8 cellular contexts compared by ENCODE assay signal in the genomic region with DNA sequence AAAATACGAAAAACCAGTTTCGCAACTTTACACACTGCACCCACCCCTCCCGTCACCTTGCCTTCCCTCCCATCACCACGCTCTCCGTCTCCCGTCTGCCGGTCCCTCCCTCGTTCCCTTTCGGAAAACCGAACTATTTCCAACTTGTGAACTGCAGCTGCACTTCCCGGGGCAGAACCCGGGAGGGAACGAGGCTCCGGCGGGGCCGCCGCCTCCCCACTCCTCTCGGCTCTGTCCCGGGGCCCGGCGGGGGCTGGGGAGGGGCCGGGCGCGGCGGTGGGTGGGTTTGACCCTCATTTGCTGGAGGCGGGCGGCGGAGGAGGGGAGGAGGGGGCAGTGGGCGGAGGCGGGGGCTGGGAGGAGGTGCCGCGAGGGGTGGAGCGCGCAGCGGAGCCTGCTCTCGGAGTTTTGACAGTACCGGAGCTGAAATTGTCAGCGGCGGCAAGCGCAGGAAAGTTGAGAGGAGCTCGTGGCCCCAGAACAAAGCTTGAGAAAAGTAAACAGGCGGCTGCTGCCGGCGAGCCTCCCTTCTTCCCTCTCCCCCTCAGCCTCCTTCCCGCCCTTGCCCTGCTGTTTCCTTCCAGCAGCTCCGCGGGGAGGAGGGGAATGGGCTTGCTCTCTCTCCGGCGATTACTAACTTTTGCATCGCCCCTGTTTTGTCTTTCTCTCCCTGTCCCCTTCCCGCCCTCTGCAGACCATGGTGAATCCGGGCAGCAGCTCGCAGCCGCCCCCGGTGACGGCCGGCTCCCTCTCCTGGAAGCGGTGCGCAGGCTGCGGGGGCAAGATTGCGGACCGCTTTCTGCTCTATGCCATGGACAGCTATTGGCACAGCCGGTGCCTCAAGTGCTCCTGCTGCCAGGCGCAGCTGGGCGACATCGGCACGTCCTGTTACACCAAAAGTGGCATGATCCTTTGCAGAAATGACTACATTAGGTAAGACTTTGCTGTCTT. TPM values are rescaled to one million over a fixed set of nuclear protein-coding genes. Genes with fewer than 3 reads are reported as not detected.
DNase-seq lines count a peak whose midpoint lies in the region; ATAC-seq and TF ChIP-seq lines count a peak whose summit lies in the region.

No MANE protein-coding gene starts in this region.

- WGBS in gastroesophageal sphincter (ENCODE audit: low coverage in 1 of 2), 2 donors, result 0 to 1% methylated on average over 16 to 24 of the region's 67 CpGs
- 1% methylated on average over 67 of the region's 67 CpGs for WGBS in thymus

- H3K4me1 Mint-ChIP-seq in neural crest cell, result peaks cover 63% of the 10 kb centered on the region

- H3K36me3 ChIP-seq in gastroesophageal sphincter (no peaks in the 10 kb centered on the region), thymus (ENCODE audit: control insufficient read depth, insufficient read depth) (no peaks in the 10 kb centered on the region)

- TF ChIP-seq CTCF in HL-60 (IDR thresholded peaks at IDR 0.05; ENCODE audit: insufficient read depth, low read length) (no peak), gastroesophageal sphincter (IDR thresholded peaks at IDR 0.05) (peak in 2 of 4 experiments; percentile 20 to 21), neural crest cell (conservative IDR thresholded peaks at IDR 0.05) (peak; percentile 41)

- peaks cover 9% of the 10 kb centered on the region for H3K36me3 Mint-ChIP-seq in neural crest cell (ENCODE audit: low read depth)

- H3K27me3 Mint-ChIP-seq in neural crest cell (ENCODE audit: low read depth), result no peaks in the 10 kb centered on the region

- H3K4me1 ChIP-seq in gastroesophageal sphincter, result peaks cover 0 to 55% (median 25%) of the 10 kb centered on the region in 3 donors
- peaks cover 15% of the 10 kb centered on the region for H3K4me1 ChIP-seq in thymus (ENCODE audit: control insufficient read depth, insufficient read depth, low read length)

- no peak for TF ChIP-seq EP300 in gastroesophageal sphincter (IDR thresholded peaks at IDR 0.05)

- peak overlapping the region; percentile 14; the same call in 1 of the 2 replicates for H3K27ac ChIP-seq in HL-60 (replicated peaks)
- peak overlapping the region; percentile 95 to 100 (median 98) for H3K27ac ChIP-seq in gastroesophageal sphincter
- peak overlapping the region; percentile 71 for H3K27ac ChIP-seq in thymus (ENCODE audit: low read depth)

- no peaks in the 10 kb centered on the region for H3K9me3 ChIP-seq in gastroesophageal sphincter
- peaks cover 1% of the 10 kb centered on the region for H3K9me3 ChIP-seq in thymus (ENCODE audit: control insufficient read depth)

- peak overlapping the region; percentile 97 for H3K4me3 Mint-ChIP-seq in neural crest cell

- H3K9me3 Mint-ChIP-seq in neural crest cell, result no peaks in the 10 kb centered on the region

- DNase-seq in NCI-H524 (lab: John Stamatoyannopoulos, UW) (peak; percentile 26 to 59), NCI-H524 treated with DMSO at 0.1 percent for 48 hours (lab: John Stamatoyannopoulos, UW) (no peak), HL-60 (ENCODE audit: low read depth in 1 of 2, low spot score in 1 of 2) (peak; percentile 53 to 69), RPMI8226 (peak; percentile 69), neural crest cell (ENCODE audit: low read depth, low spot score) (peak; percentile 74)
- DNase-seq in activated naive CD4-positive, alpha-beta T cell (lab: John Stamatoyannopoulos, UW), result peak in 3 of 4 experiments; percentile 20 to 40 (median 21)

- peak overlapping the region; percentile 98 for H3K27ac Mint-ChIP-seq in neural crest cell (ENCODE audit: unreplicated experiment)

- ATAC-seq in gastroesophageal sphincter, result peak; percentile 29

- H3K4me3 ChIP-seq in HL-60 (replicated peaks; ENCODE audit: insufficient read depth, low read length), result peak overlapping the region; percentile 77
- peak overlapping the region; percentile 86 to 95 for H3K4me3 ChIP-seq in gastroesophageal sphincter
- H3K4me3 ChIP-seq in thymus (ENCODE audit: low read length), result peak overlapping the region; percentile 84

- no peaks in the 10 kb centered on the region for H3K27me3 ChIP-seq in HL-60 (ENCODE audit: insufficient read depth, poor library complexity, severe bottlenecking)
- no peaks in the 10 kb centered on the region for H3K27me3 ChIP-seq in gastroesophageal sphincter
- peaks cover 7% of the 10 kb centered on the region for H3K27me3 ChIP-seq in thymus (ENCODE audit: control insufficient read depth, insufficient read depth)

- peak; percentile 35 for TF ChIP-seq POLR2A in gastroesophageal sphincter (IDR thresholded peaks at IDR 0.05)

RNA-seq across cellular contexts. Expression of a gene that starts 2.9 kb away (rescaled TPM):
- 100 to 1,000 TPM in 1 of 4 donors, 10 to 100 TPM in 3; 44.7 to 166 (median 66.3) TPM for total RNA-seq in gastroesophageal sphincter
- 91.4 and 98.1 TPM in 2 replicates for total RNA-seq in neural crest cell
- 57.0 TPM for polyA plus RNA-seq in thymus

Comparison
In these comparisons a context has a peak if more than half of its experiments do, and no peak if none do; other contexts are left out.
1. H3K27ac ChIP-seq: peak in every context shown above with its lines; median percentile 98 in gastroesophageal sphincter; 71 in thymus; 14 in HL-60.